ENCODE assay signal across 24 cellular contexts in the genomic region with DNA sequence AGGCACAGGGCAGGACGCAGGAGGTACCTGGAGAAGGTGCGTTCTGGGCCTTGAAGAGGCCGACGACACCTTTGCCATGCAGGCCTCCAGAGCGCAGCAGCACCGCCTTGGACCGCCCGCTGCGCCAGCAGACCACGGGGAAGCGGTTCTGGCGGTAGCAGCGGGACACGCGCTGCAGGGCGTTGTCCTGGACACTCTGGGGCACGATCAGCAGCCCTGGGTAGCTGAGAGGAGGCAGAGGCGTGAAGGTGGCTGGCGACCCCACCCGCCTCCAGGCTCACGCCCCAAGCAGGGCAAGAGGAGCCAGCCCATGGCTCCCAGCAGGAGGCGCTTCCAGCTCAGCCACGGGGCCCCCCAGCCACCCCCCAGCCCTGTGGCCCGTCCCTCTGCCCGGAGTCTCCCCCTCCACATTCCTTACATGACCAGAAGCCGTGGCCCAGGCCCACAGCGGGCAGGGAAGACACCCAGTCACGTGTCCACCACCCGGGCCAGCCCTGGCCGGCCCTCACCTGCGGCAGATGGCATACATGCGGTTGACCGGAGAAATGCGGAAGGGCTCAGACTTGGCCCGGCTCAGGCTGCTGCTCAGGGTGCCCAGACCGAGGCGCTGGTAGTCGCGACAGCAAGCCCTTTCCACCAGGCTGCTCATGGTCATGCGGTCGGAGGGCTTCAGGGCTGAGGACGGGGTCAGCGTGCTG. TPM values are rescaled to one million over a fixed set of nuclear protein-coding genes. Genes with fewer than 3 reads are reported as not detected.
A peak's percentile ranks its signal among the peaks of the same experiment; 100 is the strongest.
DNase-seq lines count a peak whose midpoint lies in the region; ATAC-seq and TF ChIP-seq lines count a peak whose summit lies in the region.
"Had no signal": no experiment of that assay in that cellular context is flagged by ENCODE, and none has a peak within 500 bp of the region (broad histone marks: within the 10 kb centered on the region; RNA-seq: fewer than 3 reads in every experiment).

No MANE protein-coding gene starts in this region.

- TF ChIP-seq POLR2A in esophagus squamous epithelium (IDR thresholded peaks at IDR 0.05): no peak

- no peaks in the 10 kb centered on the region for H3K9me3 Mint-ChIP-seq in central memory CD8-positive, alpha-beta T cell
- H3K9me3 Mint-ChIP-seq: activated CD8-positive, alpha-beta T cell treated with anti-CD3 and anti-CD28 coated beads for 36 hours; brain; GM23338 had no signal

- H3K27ac Mint-ChIP-seq in central memory CD8-positive, alpha-beta T cell (ENCODE audit: low read depth): peak overlapping the region; percentile 83
- H3K27ac Mint-ChIP-seq: activated CD8-positive, alpha-beta T cell treated with anti-CD3 and anti-CD28 coated beads for 36 hours; brain; GM23338 had no signal

- H3K27ac ChIP-seq in esophagus squamous epithelium: peak overlapping the region in 2 of 4 donors; percentile 73 to 74
- H3K27ac ChIP-seq: coronary artery, thyroid gland had no signal

- no peak for DNase-seq in GM13977 (ENCODE audit: low spot score)
- DNase-seq in central memory CD8-positive, alpha-beta T cell (ENCODE audit: low spot score in 2 of 2): no peak
- no peak for DNase-seq in esophagus squamous epithelium (lab: John Stamatoyannopoulos, UW)
- DNase-seq in hepatic stellate cell (ENCODE audit: low spot score): no peak
- DNase-seq: activated CD4-positive, CD25-positive, alpha-beta regulatory T cell treated with anti-CD3 and anti-CD28 coated beads, Interleukin-2, amount 50 U/mL, for 72 hours; activated CD8-positive, alpha-beta T cell treated with anti-CD3 and anti-CD28 coated beads for 36 hours; activated effector memory CD4-positive, alpha-beta T cell treated with anti-CD3 and anti-CD28 coated beads, Interleukin-2, amount 50 U/mL, for 16 hours; activated T-cell treated with anti-CD3 and anti-CD28 coated beads for 4 hours; glutamatergic neuron; kidney glomerular epithelial cell; NCI-H1048; NCI-H187 treated with DMSO at 0.1 percent for 48 hours; NCI-H2227 treated with DMSO at 0.1 percent for 48 hours; NCI-H774; SHP77 treated with DMSO at 0.1 percent for 48 hours; stimulated activated CD4-positive, alpha-beta T cell treated with anti-CD3 and anti-CD28 coated beads, Interleukin-4, amount 100 ng/mL, for 4 hours; stimulated activated naive CD8-positive, alpha-beta T cell treated with anti-CD3 and anti-CD28 coated beads, Interleukin-15, Interleukin-2, amounts not matched to agents 100 U/mL and 50 U/mL, for 24 hours; thyroid gland had no signal

- H3K4me3 ChIP-seq in esophagus squamous epithelium: no peak overlapping the region
- H3K4me3 ChIP-seq: coronary artery, GM23338, thyroid gland had no signal

- H3K27me3 ChIP-seq in esophagus squamous epithelium: no peaks in the 10 kb centered on the region
- H3K27me3 ChIP-seq: thyroid gland had no signal

- intact Hi-C loops in esophagus squamous epithelium (cut with DNase I): no loop called here

- 94 to 98% methylated on average over 17 to 22 of the region's 43 CpGs for WGBS in esophagus squamous epithelium, 2 donors

- no peaks in the 10 kb centered on the region for H3K27me3 Mint-ChIP-seq in central memory CD8-positive, alpha-beta T cell
- H3K27me3 Mint-ChIP-seq: activated CD8-positive, alpha-beta T cell treated with anti-CD3 and anti-CD28 coated beads for 36 hours; brain had no signal

- H3K4me1 ChIP-seq in esophagus squamous epithelium: peaks cover 13 to 33% (median 14%) of the 10 kb centered on the region in 3 donors

- TF ChIP-seq CTCF in GM13977 (IDR thresholded peaks at IDR 0.05; ENCODE audit: extremely low read depth, insufficient read depth, missing control alignments) (peak; percentile 17), esophagus squamous epithelium (IDR thresholded peaks at IDR 0.05) (no peak)

- peaks cover 12% of the 10 kb centered on the region for H3K4me1 Mint-ChIP-seq in central memory CD8-positive, alpha-beta T cell
- H3K4me1 Mint-ChIP-seq: brain, GM23338 had no signal

- H3K9me3 ChIP-seq in esophagus squamous epithelium: no peaks in the 10 kb centered on the region
- H3K9me3 ChIP-seq: thyroid gland had no signal

- in situ Hi-C loops in GM13977 (cut with MboI; ENCODE audit: low pct_unique_long_range_greater_than_20kb, low sequenced_read_pairs, unreplicated experiment): no loop called here

- ATAC-seq in central memory CD8-positive, alpha-beta T cell (replicated peaks; ENCODE audit: extremely low read depth, poor library complexity, severe bottlenecking): no peak
- ATAC-seq in GM19035 (IDR thresholded peaks at IDR 0.05; ENCODE audit: unreplicated experiment): no peak
- ATAC-seq: activated CD8-positive, alpha-beta T cell treated with anti-CD3 and anti-CD28 coated beads for 36 hours; GM23338; stimulated activated naive CD8-positive, alpha-beta T cell treated with anti-CD3 and anti-CD28 coated beads, Interleukin-15, Interleukin-2, amounts not matched to agents 100 U/mL and 50 U/mL, for 24 hours had no signal

- H3K36me3 ChIP-seq in esophagus squamous epithelium: peaks cover 79 to 100% (median 90%) of the 10 kb centered on the region in 3 donors

- no peak overlapping the region for H3K4me3 Mint-ChIP-seq in central memory CD8-positive, alpha-beta T cell
- H3K4me3 Mint-ChIP-seq: activated CD8-positive, alpha-beta T cell treated with anti-CD3 and anti-CD28 coated beads for 36 hours; brain; GM23338 had no signal

- H3K36me3 Mint-ChIP-seq in central memory CD8-positive, alpha-beta T cell (ENCODE audit: insufficient read depth): peaks cover 60% of the 10 kb centered on the region

RNA-seq across cellular contexts. Expression of a gene that starts 15.2 kb away (rescaled TPM):
- 10 to 100 TPM; 38.3 to 92.0 (median 63.4) TPM for total RNA-seq in esophagus squamous epithelium

RNA-seq across cellular contexts. Expression of a gene that starts 21.8 kb away (rescaled TPM):
- 1 to 10 TPM in 2 of 4 donors, under 1 TPM in 2; under 0.01 to 1.9 (median 0.89) TPM for total RNA-seq in esophagus squamous epithelium
- total RNA-seq: LHCN-M2 had no signal

RNA-seq across cellular contexts. Expression of a gene that starts 27.1 kb away (rescaled TPM):
- total RNA-seq in esophagus squamous epithelium: not detected
- total RNA-seq: GM23338, LHCN-M2, myocyte had no signal

RNA-seq across cellular contexts. Expression of a gene that starts 47.9 kb away (rescaled TPM):
- 10 to 100 TPM; 35.4 to 65.0 (median 46.2) TPM for total RNA-seq in esophagus squamous epithelium

RNA-seq across cellular contexts. Expression of a gene that starts 48.4 kb away (rescaled TPM):
- 10 to 100 TPM; 30.2 to 42.6 (median 38.5) TPM for total RNA-seq in esophagus squamous epithelium
